Comparison of ENCODE assay signal across 15 cellular contexts in genomic region chr19:18085702-18086457, GRCh38. TPM values are rescaled to one million over a fixed set of nuclear protein-coding genes. Genes with fewer than 3 reads are reported as not detected.
DNase-seq lines count a peak whose midpoint lies in the region; ATAC-seq and TF ChIP-seq lines count a peak whose summit lies in the region.
"Had no signal": no experiment of that assay in that cellular context is flagged by ENCODE, and none has a peak within 500 bp of the region (broad histone marks: within the 10 kb centered on the region; RNA-seq: fewer than 3 reads in every experiment).

No MANE protein-coding gene starts in this region.

- H3K4me2 ChIP-seq in Karpas-422 (ENCODE audit: low read depth, low read length, poor library complexity, severe bottlenecking) = peak overlapping the region; percentile 71

- intact Hi-C loops in tibial artery (cut with DNase I; ENCODE audit: low total_unique reads) = no loop called here

- peak overlapping the region; percentile 98 for H3K4me3 Mint-ChIP-seq in activated CD4-positive, alpha-beta T cell treated with anti-CD3 and anti-CD28 coated beads, Interleukin-2, amount 10 ng/mL, durations not matched to agents 7 days and 5 days
- peak overlapping the region; percentile 92 for H3K4me3 Mint-ChIP-seq in activated naive CD8-positive, alpha-beta T cell

- peaks cover 39% of the 10 kb centered on the region for H3K36me3 Mint-ChIP-seq in activated CD4-positive, alpha-beta T cell treated with anti-CD3 and anti-CD28 coated beads, Interleukin-2, amount 10 ng/mL, durations not matched to agents 7 days and 5 days (ENCODE audit: low read depth)
- H3K36me3 Mint-ChIP-seq in activated naive CD8-positive, alpha-beta T cell = peaks cover 5% of the 10 kb centered on the region

- H3K79me2 ChIP-seq in Karpas-422 (ENCODE audit: low read length) = no peaks in the 10 kb centered on the region; the same call in 1 of the 2 replicates

- no peak for DNase-seq in activated CD4-positive, alpha-beta T cell treated with anti-CD3 and anti-CD28 coated beads, Interleukin-2, amount 10 ng/mL, durations not matched to agents 7 days and 5 days
- no peak for DNase-seq in activated CD4-positive, alpha-beta T cell treated with anti-CD3 and anti-CD28 coated beads for 48 hours
- DNase-seq in Karpas-422 (no peak), tibial artery (no peak), retina (no peak)
- DNase-seq: brain microvascular endothelial cell, dorsolateral prefrontal cortex, hippocampal formation, NCI-H2029, NCI-H526 treated with DMSO at 0.1 percent for 48 hours had no signal

- peaks cover 63% of the 10 kb centered on the region for H3K4me1 Mint-ChIP-seq in activated CD4-positive, alpha-beta T cell treated with anti-CD3 and anti-CD28 coated beads, Interleukin-2, amount 10 ng/mL, durations not matched to agents 7 days and 5 days
- H3K4me1 Mint-ChIP-seq in activated naive CD8-positive, alpha-beta T cell (ENCODE audit: low read depth) = peaks cover 58% of the 10 kb centered on the region

- H3K4me1 ChIP-seq in Karpas-422 (ENCODE audit: low read length) = peaks cover 39% of the 10 kb centered on the region
- peaks cover 0 to 8% (median 4%) of the 10 kb centered on the region in 4 donors for H3K4me1 ChIP-seq in tibial artery

- H3K27ac ChIP-seq in Karpas-422 (ENCODE audit: low read length) (peak overlapping the region; percentile 70), skin epidermis (peak overlapping the region in 6 of 21 experiments; percentile 62 to 93 (median 85)), tibial artery (no peak overlapping the region)
- H3K27ac ChIP-seq: brain microvascular endothelial cell had no signal

- H3K4me3 ChIP-seq in Karpas-422 (ENCODE audit: low read length) = no peak overlapping the region
- H3K4me3 ChIP-seq in skin epidermis = peak overlapping the region in 4 of 7 experiments; percentile 9 to 45 (median 33)
- no peak overlapping the region for H3K4me3 ChIP-seq in tibial artery

- H4K20me1 ChIP-seq in Karpas-422 (ENCODE audit: insufficient read depth, low read depth, low read length) = no peaks in the 10 kb centered on the region

- no peaks in the 10 kb centered on the region for H3K27me3 Mint-ChIP-seq in activated CD4-positive, alpha-beta T cell treated with anti-CD3 and anti-CD28 coated beads, Interleukin-2, amount 10 ng/mL, durations not matched to agents 7 days and 5 days
- H3K27me3 Mint-ChIP-seq in activated naive CD8-positive, alpha-beta T cell = no peaks in the 10 kb centered on the region

- H3K27ac Mint-ChIP-seq in activated CD4-positive, alpha-beta T cell treated with anti-CD3 and anti-CD28 coated beads, Interleukin-2, amount 10 ng/mL, durations not matched to agents 7 days and 5 days = peak overlapping the region; percentile 98
- H3K27ac Mint-ChIP-seq in activated naive CD8-positive, alpha-beta T cell = peak overlapping the region; percentile 96

- H3K9ac ChIP-seq in Karpas-422 (ENCODE audit: low read length) = no peak overlapping the region

- no peaks in the 10 kb centered on the region for H3K9me2 ChIP-seq in Karpas-422 (replicated peaks; ENCODE audit: insufficient read depth, low read length)

- H2AFZ ChIP-seq in Karpas-422 (ENCODE audit: low read length) = peak overlapping the region; percentile 71; the same call in 1 of the 2 replicates

- H3K9me3 ChIP-seq in Karpas-422 (ENCODE audit: low read length) = no peaks in the 10 kb centered on the region
- no peaks in the 10 kb centered on the region for H3K9me3 ChIP-seq in tibial artery

- no peaks in the 10 kb centered on the region for H3K27me3 ChIP-seq in Karpas-422 (ENCODE audit: low read length)
- H3K27me3 ChIP-seq in tibial artery = peaks cover 0 to 13% of the 10 kb centered on the region in 2 donors
- H3K27me3 ChIP-seq: brain microvascular endothelial cell, dorsolateral prefrontal cortex had no signal

- ATAC-seq in GM21576 (IDR thresholded peaks at IDR 0.05; ENCODE audit: unreplicated experiment) = no peak

- POLR2A ChIA-PET in activated CD4-positive, alpha-beta T cell treated with anti-CD3 and anti-CD28 coated beads, Interleukin-2, amount 10 ng/mL, durations not matched to agents 7 days and 5 days (lab: Charles Lee) = no interaction called here

- H3K36me3 ChIP-seq in Karpas-422 (ENCODE audit: insufficient read depth, low read length) (no peaks in the 10 kb centered on the region), tibial artery (no peaks in the 10 kb centered on the region)
- H3K36me3 ChIP-seq: brain microvascular endothelial cell had no signal

- no peaks in the 10 kb centered on the region for H3K9me3 Mint-ChIP-seq in activated CD4-positive, alpha-beta T cell treated with anti-CD3 and anti-CD28 coated beads, Interleukin-2, amount 10 ng/mL, durations not matched to agents 7 days and 5 days
- no peaks in the 10 kb centered on the region for H3K9me3 Mint-ChIP-seq in activated naive CD8-positive, alpha-beta T cell (ENCODE audit: low read depth)

- no peak for TF ChIP-seq CTCF in tibial artery (IDR thresholded peaks at IDR 0.05)

- CTCF ChIA-PET in activated CD4-positive, alpha-beta T cell treated with anti-CD3 and anti-CD28 coated beads, Interleukin-2, amount 10 ng/mL, durations not matched to agents 7 days and 5 days (lab: Charles Lee) = interaction anchor here (1.2 kb wide), 1 partner anchor 82 kb away, joined by 4 read pairs; no protein-coding TSS in a partner anchor

RNA-seq across cellular contexts. Expression of gene IL12RB1, which starts 0.9 kb away (rescaled TPM):
- total RNA-seq in activated CD4-positive, alpha-beta T cell treated with anti-CD3 and anti-CD28 coated beads, Interleukin-2, amount 10 ng/mL, durations not matched to agents 7 days and 5 days = 10 to 100 TPM; 81.8 to 86.8 TPM
- total RNA-seq in Karpas-422 (2014; rRNA removed; shearing (Covaris generic); ENCODE audit: low replicate concordance) = 6.1 and 9.6 TPM in 2 replicates
- total RNA-seq: A673, temporal lobe had no signal

RNA-seq across cellular contexts. Expression of gene MAST3, which starts 11.7 kb away (rescaled TPM):
- 10 to 100 TPM; 31.0 to 35.8 TPM for total RNA-seq in activated CD4-positive, alpha-beta T cell treated with anti-CD3 and anti-CD28 coated beads, Interleukin-2, amount 10 ng/mL, durations not matched to agents 7 days and 5 days
- total RNA-seq in Karpas-422 (2014; rRNA removed; shearing (Covaris generic); ENCODE audit: low replicate concordance) = 7.7 and 17.9 TPM in 2 replicates

Comparison
In these comparisons a context has a peak if more than half of its experiments do, and no peak if none do; other contexts are left out.
1. H3K4me3 ChIP-seq: peak in skin epidermis (4 of 7); none in Karpas-422 (single experiment) and tibial artery (0 of 2).